In genomic region chr1:1117469-1117831, GRCh38 we compare ENCODE assay signal across 16 cellular contexts. TPM values are rescaled to one million over a fixed set of nuclear protein-coding genes. Genes with fewer than 3 reads are reported as not detected.
A peak's percentile ranks its signal among the peaks of the same experiment; 100 is the strongest.
DNase-seq lines count a peak whose midpoint lies in the region; ATAC-seq, FAIRE-seq and TF ChIP-seq lines count a peak whose summit lies in the region.
"Had no signal": no experiment of that assay in that cellular context is flagged by ENCODE, and none has a peak within 500 bp of the region (broad histone marks: within the 10 kb centered on the region; RNA-seq: fewer than 3 reads in every experiment).

No MANE protein-coding gene starts in this region.

- TF ChIP-seq EP300 in esophagus muscularis mucosa (IDR thresholded peaks at IDR 0.05): no peak

- H3K36me3 ChIP-seq in esophagus squamous epithelium (peaks cover 0 to 12% (median 0%) of the 10 kb centered on the region in 3 donors), esophagus muscularis mucosa (peaks cover 0 to 11% (median 3%) of the 10 kb centered on the region in 4 donors)
- H3K36me3 ChIP-seq: ascending aorta, thoracic aorta had no signal

- H3K27ac ChIP-seq in esophagus squamous epithelium: no peak overlapping the region
- no peak overlapping the region for H3K27ac ChIP-seq in esophagus muscularis mucosa (replicated peaks in 1 of 4)
- H3K27ac ChIP-seq in substantia nigra (ENCODE audit: low read depth, low read length, poor library complexity, severe bottlenecking): no peak overlapping the region
- H3K27ac ChIP-seq: ascending aorta, GM23248, thoracic aorta had no signal

- H3K4me3 ChIP-seq in esophagus squamous epithelium: peak overlapping the region in 2 of 4 donors; percentile 62 to 96
- no peak overlapping the region for H3K4me3 ChIP-seq in esophagus muscularis mucosa

- TF ChIP-seq POLR2A in GM12891 (IDR thresholded peaks at IDR 0.05; ENCODE audit: low read depth, low read length) (no peak), esophagus squamous epithelium (IDR thresholded peaks at IDR 0.05) (no peak), esophagus muscularis mucosa (IDR thresholded peaks at IDR 0.05; ENCODE audit: low read depth) (no peak)

- no peak for FAIRE-seq in GM12891 (lab: Jason Lieb, UNC)

- H3K4me3 Mint-ChIP-seq in activated T-helper 17 cell treated with anti-CD3 and anti-CD28 coated beads, Interleukin-2, amount 50 U/mL, for 72 hours: peak overlapping the region; percentile 74
- peak overlapping the region; percentile 55 for H3K4me3 Mint-ChIP-seq in natural killer cell

- H3K27ac Mint-ChIP-seq in activated T-helper 17 cell treated with anti-CD3 and anti-CD28 coated beads, Interleukin-2, amount 50 U/mL, for 72 hours: no peak overlapping the region
- H3K27ac Mint-ChIP-seq in natural killer cell: no peak overlapping the region

- H3K36me3 Mint-ChIP-seq in activated T-helper 17 cell treated with anti-CD3 and anti-CD28 coated beads, Interleukin-2, amount 50 U/mL, for 72 hours (ENCODE audit: low read depth): peaks cover 13% of the 10 kb centered on the region
- H3K36me3 Mint-ChIP-seq in natural killer cell: no peaks in the 10 kb centered on the region

- H3K4me1 ChIP-seq in esophagus squamous epithelium (peaks cover 16 to 36% (median 23%) of the 10 kb centered on the region in 3 donors), esophagus muscularis mucosa (peaks cover 16 to 36% (median 30%) of the 10 kb centered on the region in 4 donors)

- H3K9me3 ChIP-seq in esophagus squamous epithelium: peaks cover 0 to 8% (median 0%) of the 10 kb centered on the region in 3 donors
- H3K9me3 ChIP-seq in esophagus muscularis mucosa: peaks cover 0 to 4% (median 0%) of the 10 kb centered on the region in 4 donors
- H3K9me3 ChIP-seq: ascending aorta, thoracic aorta had no signal

- H3K4me1 Mint-ChIP-seq in activated T-helper 17 cell treated with anti-CD3 and anti-CD28 coated beads, Interleukin-2, amount 50 U/mL, for 72 hours: no peaks in the 10 kb centered on the region
- peaks cover 0 to 14% of the 10 kb centered on the region in 2 donors for H3K4me1 Mint-ChIP-seq in natural killer cell

- H3K27me3 ChIP-seq in esophagus squamous epithelium (peaks cover 0 to 51% (median 0%) of the 10 kb centered on the region in 4 donors), esophagus muscularis mucosa (peaks cover 0 to 49% (median 3%) of the 10 kb centered on the region in 4 donors)
- H3K27me3 ChIP-seq: ascending aorta had no signal

- intact Hi-C loops in natural killer cell (cut with micrococcal nuclease): loop anchor here (5.0 kb wide), 1 partner anchor 155 kb away; the partner anchor contains the start of gene UBE2J2
- intact Hi-C loops in esophagus squamous epithelium (cut with DNase I): loop anchor here (10.0 kb wide), 1 partner anchor 83 kb away; no protein-coding TSS in a partner anchor
- intact Hi-C loops in esophagus muscularis mucosa (cut with DNase I): loop anchor here (10.0 kb wide), 1 partner anchor 257 kb away; the partner anchor contains the start of gene AURKAIP1

- WGBS in esophagus squamous epithelium, 2 donors: 56 to 60% methylated on average over 2 to 4 of the region's 20 CpGs
- 61% methylated on average over 11 of the region's 20 CpGs for whole genome bisulfite sequencing in esophagus muscularis mucosa

- ATAC-seq in activated T-helper 17 cell treated with anti-CD3 and anti-CD28 coated beads, Interleukin-2, amount 50 U/mL, for 72 hours (replicated peaks): no peak
- ATAC-seq in natural killer cell: no peak

- H3K27me3 Mint-ChIP-seq in activated T-helper 17 cell treated with anti-CD3 and anti-CD28 coated beads, Interleukin-2, amount 50 U/mL, for 72 hours: no peaks in the 10 kb centered on the region
- peaks cover 0 to 3% of the 10 kb centered on the region in 2 donors for H3K27me3 Mint-ChIP-seq in natural killer cell (ENCODE audit: low read depth in 2 of 2)

- TF ChIP-seq CTCF in natural killer cell (IDR thresholded peaks at IDR 0.05) (no peak), esophagus squamous epithelium (IDR thresholded peaks at IDR 0.05) (no peak), esophagus muscularis mucosa (IDR thresholded peaks at IDR 0.05) (no peak)

- DNase-seq in CD1c-positive myeloid dendritic cell (ENCODE audit: extremely low spot score) (peak; percentile 38), COLO668 (lab: John Stamatoyannopoulos, UW; ENCODE audit: unreplicated experiment) (peak; percentile 49), natural killer cell (no peak), GM12891 (ENCODE audit: insufficient read length, low spot score) (no peak), esophagus squamous epithelium (lab: John Stamatoyannopoulos, UW) (no peak), esophagus muscularis mucosa (ENCODE audit: extremely low spot score) (no peak), substantia nigra (lab: John Stamatoyannopoulos, UW) (no peak)
- DNase-seq: mesendoderm, NCI-H1694 had no signal

- no peaks in the 10 kb centered on the region for H3K9me3 Mint-ChIP-seq in activated T-helper 17 cell treated with anti-CD3 and anti-CD28 coated beads, Interleukin-2, amount 50 U/mL, for 72 hours
- H3K9me3 Mint-ChIP-seq in natural killer cell: peaks cover 0 to 3% of the 10 kb centered on the region in 2 donors

TF ChIP-seq in GM12891, 5 proteins besides CTCF, POLR2A, EP300 and RAD21:
- no peak for TF ChIP-seq POLR2AphosphoS5 (IDR thresholded peaks at IDR 0.05; ENCODE audit: low read depth, low read length)
- TF ChIP-seq SPI1 (IDR thresholded peaks at IDR 0.05; ENCODE audit: low read depth, low read length): no peak
- TF ChIP-seq PAX5 (IDR thresholded peaks at IDR 0.05; ENCODE audit: insufficient read depth, low read length, severe bottlenecking): no peak
- TF ChIP-seq TAF1 (IDR thresholded peaks at IDR 0.05; ENCODE audit: low read depth, low read length): no peak
- no peak for TF ChIP-seq POU2F2 (IDR thresholded peaks at IDR 0.05; ENCODE audit: low read depth, low read length)
TF ChIP-seq in GM12891: peak in this region for 0.

RNA-seq across cellular contexts. Expression of gene C1orf159, which starts 1.6 kb away (rescaled TPM):
- 10 to 100 TPM; 15.7 to 18.8 TPM for total RNA-seq in activated T-helper 17 cell treated with anti-CD3 and anti-CD28 coated beads, Interleukin-2, amount 50 U/mL, for 72 hours
- total RNA-seq in natural killer cell (10 to 100 TPM; 19.6 to 25.1 (median 21.5) TPM), esophagus squamous epithelium (10 to 100 TPM in 3 of 4 donors, 1 to 10 TPM in 1; 6.9 to 19.6 (median 14.7) TPM), esophagus muscularis mucosa (10 to 100 TPM in 1 of 4 donors, 1 to 10 TPM in 3; 4.2 to 11.9 (median 8.5) TPM)
- 7.1 TPM for polyA plus RNA-seq in GM12891 (2012; ENCODE audit: low read depth, missing spikeins)

RNA-seq across cellular contexts. Expression of gene RNF223, which starts 43.3 kb away (rescaled TPM):
- not detected for total RNA-seq in activated T-helper 17 cell treated with anti-CD3 and anti-CD28 coated beads, Interleukin-2, amount 50 U/mL, for 72 hours
- total RNA-seq in natural killer cell: not detected
- polyA plus RNA-seq in GM12891 (2012; ENCODE audit: low read depth, missing spikeins): 0.08 TPM
- 10 to 100 TPM; 11.8 to 25.3 (median 12.3) TPM for total RNA-seq in esophagus squamous epithelium
- total RNA-seq in esophagus muscularis mucosa: not detected
- total RNA-seq: ascending aorta, GM23248, HT1080, renal cortical epithelial cell, SK-MEL-5 had no signal
- polyA plus RNA-seq: GM23248 had no signal

RNA-seq across cellular contexts. Expression of gene TTLL10, which starts 56.2 kb away (rescaled TPM):
- total RNA-seq in activated T-helper 17 cell treated with anti-CD3 and anti-CD28 coated beads, Interleukin-2, amount 50 U/mL, for 72 hours: under 1 TPM in 1 of 2 donors, not detected in 1; 0.11 TPM
- 1 to 10 TPM in 2 of 3 donors, under 1 TPM in 1; 0.23 to 1.7 (median 1.7) TPM for total RNA-seq in natural killer cell
- not detected for polyA plus RNA-seq in GM12891 (2012; ENCODE audit: low read depth, missing spikeins)
- total RNA-seq in esophagus squamous epithelium: under 1 TPM in 2 of 4 donors, not detected in 2; 0.19 to 0.44 TPM
- total RNA-seq in esophagus muscularis mucosa: under 1 TPM in 1 of 4 donors, not detected in 3; 0.17 TPM
- total RNA-seq: ascending aorta, GM23248, HT1080, SK-MEL-5, thoracic aorta had no signal
- polyA plus RNA-seq: GM23248 had no signal

Comparison
In these comparisons a context has a peak if more than half of its experiments do, and no peak if none do; other contexts are left out.
1. DNase-seq: peak in CD1c-positive myeloid dendritic cell (single experiment) and COLO668 (single experiment); none in natural killer cell (single experiment), GM12891 (single experiment), esophagus squamous epithelium (single experiment), esophagus muscularis mucosa (single experiment) and substantia nigra (0 of 49).
2. RNA of gene RNF223, which starts 43.3 kb away (total RNA-seq): 11.8 to 25.3 TPM in esophagus squamous epithelium; not detected in activated T-helper 17 cell treated with anti-CD3 and anti-CD28 coated beads, Interleukin-2, amount 50 U/mL, for 72 hours, not detected in natural killer cell and not detected in esophagus muscularis mucosa; every median in the first group is over 10 times any median in the second.